12 cellular contexts compared by ENCODE assay signal in the genomic region with DNA sequence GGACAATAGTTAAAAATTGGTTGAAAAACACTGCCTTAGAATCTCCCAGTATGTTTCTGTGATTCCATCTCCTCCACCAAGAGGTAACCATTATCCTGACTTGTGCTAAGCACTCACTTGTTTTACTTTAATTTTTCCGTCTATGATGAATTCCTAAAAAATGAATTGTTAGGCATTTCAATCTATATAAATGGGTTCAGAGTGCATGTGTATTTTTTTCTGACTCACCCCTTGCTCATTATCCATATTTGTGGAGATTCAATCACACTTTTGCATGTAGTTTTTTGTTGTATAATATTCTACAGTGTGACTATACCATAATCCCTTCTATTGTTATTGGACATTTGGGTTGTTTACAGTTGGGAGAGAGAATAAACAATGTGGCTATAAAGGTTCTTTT. TPM values are rescaled to one million over a fixed set of nuclear protein-coding genes. Genes with fewer than 3 reads are reported as not detected.
DNase-seq lines count a peak whose midpoint lies in the region; TF ChIP-seq lines count a peak whose summit lies in the region.
"Had no signal": no experiment of that assay in that cellular context is flagged by ENCODE, and none has a peak within 500 bp of the region (broad histone marks: within the 10 kb centered on the region; RNA-seq: fewer than 3 reads in every experiment).

No MANE protein-coding gene starts in this region.

- H3K9me3 ChIP-seq in AG04450 (ENCODE audit: control insufficient read depth, insufficient read depth, low read length) (no peaks in the 10 kb centered on the region; the same call in 1 of the 2 replicates), HAP-1 (no peaks in the 10 kb centered on the region), mesenchymal stem cell (ENCODE audit: control insufficient read depth, low read length) (no peaks in the 10 kb centered on the region)
- H3K9me3 ChIP-seq: left lung, Peyer's patch, uterus had no signal

- H2AK5ac ChIP-seq in mesenchymal stem cell (ENCODE audit: low read length, severe bottlenecking) = no peak overlapping the region

- H3K18ac ChIP-seq in mesenchymal stem cell (ENCODE audit: low read depth in 1 of 2, low read length in 2 of 2) = no peak overlapping the region

- H3K27ac ChIP-seq in AG04450 (ENCODE audit: low read depth, low read length) = no peak overlapping the region
- H3K27ac ChIP-seq in mesenchymal stem cell (ENCODE audit: low read length, poor library complexity, severe bottlenecking) = no peak overlapping the region

- CTCF ChIA-PET in AG04450 (lab: Charles Lee) = interaction anchor here (1.4 kb wide), 1 partner anchor 85 kb away, joined by 7 read pairs; no protein-coding TSS in a partner anchor

- H3K23ac ChIP-seq in mesenchymal stem cell (ENCODE audit: low read length in 2 of 2) = no peak overlapping the region

- H3K9me3 Mint-ChIP-seq in activated T-helper 2 cell treated with anti-CD3 and anti-CD28 coated beads, Interferon-gamma antibody, Interleukin-2, Interleukin-4, amounts not matched to agents 10 μg/mL and 5 μg/mL and 100 μg/mL, durations not matched to agents 14 hours and 24 hours and 36 hours = no peaks in the 10 kb centered on the region

- H3K4me3 Mint-ChIP-seq in activated T-helper 2 cell treated with anti-CD3 and anti-CD28 coated beads, Interferon-gamma antibody, Interleukin-2, Interleukin-4, amounts not matched to agents 10 μg/mL and 5 μg/mL and 100 μg/mL, durations not matched to agents 14 hours and 24 hours and 36 hours (ENCODE audit: low read depth) = peak overlapping the region; percentile 73

- H3K27ac Mint-ChIP-seq in activated T-helper 2 cell treated with anti-CD3 and anti-CD28 coated beads, Interferon-gamma antibody, Interleukin-2, Interleukin-4, amounts not matched to agents 10 μg/mL and 5 μg/mL and 100 μg/mL, durations not matched to agents 14 hours and 24 hours and 36 hours = peak overlapping the region; percentile 41

- POLR2A ChIA-PET in AG04450 (lab: Yijun Ruan, JAX) = no interaction called here

- H3K36me3 ChIP-seq in HAP-1 (replicated peaks) (no peaks in the 10 kb centered on the region), mesenchymal stem cell (ENCODE audit: control insufficient read depth in 1 of 2, insufficient read depth in 2 of 2, low read depth in 1 of 2, low read length in 2 of 2) (no peaks in the 10 kb centered on the region)
- H3K36me3 ChIP-seq: left lung, Peyer's patch, uterus had no signal

- TF ChIP-seq CTCF in AG04450 (IDR thresholded peaks at IDR 0.05; ENCODE audit: low read depth, low read length) = no peak

- in situ Hi-C loops in HAP-1 (cut with MboI; ENCODE audit: low sequenced_read_pairs) = no loop called here

- H3K4me1 ChIP-seq in HAP-1 (peaks cover 26% of the 10 kb centered on the region), mesenchymal stem cell (ENCODE audit: control insufficient read depth, insufficient read depth, low read depth, low read length) (peaks cover under 1% of the 10 kb centered on the region)

- H3K4ac ChIP-seq in mesenchymal stem cell (ENCODE audit: low read depth in 1 of 2, low read length in 2 of 2) = no peak overlapping the region

- H3K79me1 ChIP-seq in mesenchymal stem cell (replicated peaks; ENCODE audit: low read length, poor library complexity, severe bottlenecking) = no peaks in the 10 kb centered on the region

- no peak overlapping the region for H4K91ac ChIP-seq in mesenchymal stem cell (ENCODE audit: low read length)

- no peak overlapping the region for H2AFZ ChIP-seq in mesenchymal stem cell (ENCODE audit: low read depth, low read length)

- DNase-seq in AG04450 (ENCODE audit: low read depth, low spot score) = no peak
- no peak for DNase-seq in HAP-1 (ENCODE audit: low spot score in 2 of 2)
- DNase-seq in activated T-helper 2 cell treated with anti-CD3 and anti-CD28 coated beads, Interferon-gamma antibody, Interleukin-2, Interleukin-4, amounts not matched to agents 10 μg/mL and 5 μg/mL and 100 μg/mL, durations not matched to agents 14 hours and 24 hours and 36 hours (ENCODE audit: low spot score) = no peak
- DNase-seq in mesenchymal stem cell = no peak
- no peak for DNase-seq in NCI-H1417 (lab: John Stamatoyannopoulos, UW)
- DNase-seq in kidney tubule cell (ENCODE audit: low spot score) = no peak
- no peak for DNase-seq in NCI-H345 (lab: John Stamatoyannopoulos, UW)
- DNase-seq in NCI-H526 treated with DMSO at 0.1 percent for 48 hours (lab: John Stamatoyannopoulos, UW) = no peak
- DNase-seq: left lung, MV-4-11, Peyer's patch, uterus had no signal

- H3K4me2 ChIP-seq in mesenchymal stem cell (ENCODE audit: low read length, poor library complexity, severe bottlenecking) = peak overlapping the region; percentile 52

- intact Hi-C loops in activated T-helper 2 cell treated with anti-CD3 and anti-CD28 coated beads, Interferon-gamma antibody, Interleukin-2, Interleukin-4, amounts not matched to agents 10 μg/mL and 5 μg/mL and 100 μg/mL, durations not matched to agents 14 hours and 24 hours and 36 hours (cut with micrococcal nuclease) = loop anchor here (5.0 kb wide), 1 partner anchor 51 kb away; no protein-coding TSS in a partner anchor

- H2BK15ac ChIP-seq in mesenchymal stem cell (ENCODE audit: low read depth, poor library complexity, severe bottlenecking) = no peak overlapping the region

- no peaks in the 10 kb centered on the region for H3K27me3 Mint-ChIP-seq in activated T-helper 2 cell treated with anti-CD3 and anti-CD28 coated beads, Interferon-gamma antibody, Interleukin-2, Interleukin-4, amounts not matched to agents 10 μg/mL and 5 μg/mL and 100 μg/mL, durations not matched to agents 14 hours and 24 hours and 36 hours (ENCODE audit: low read depth)

- H3K27me3 ChIP-seq in AG04450 (ENCODE audit: control insufficient read depth, insufficient read depth, low read length) (no peaks in the 10 kb centered on the region), HAP-1 (ENCODE audit: low read depth) (no peaks in the 10 kb centered on the region), mesenchymal stem cell (ENCODE audit: control insufficient read depth in 1 of 2, insufficient read depth in 1 of 2, low read length in 2 of 2) (no peaks in the 10 kb centered on the region)
- H3K27me3 ChIP-seq: left lung, Peyer's patch, uterus had no signal

- H3K4me3 ChIP-seq in AG04450 (ENCODE audit: low read depth, low read length) (peak overlapping the region; percentile 99; the same call in 1 of the 2 replicates), HAP-1 (peak overlapping the region; percentile 92), mesenchymal stem cell (ENCODE audit: insufficient read depth in 1 of 2, low read depth in 1 of 2, low read length in 2 of 2) (peak overlapping the region in 1 of 2 experiments; percentile 94)

- H3K4me1 Mint-ChIP-seq in activated T-helper 2 cell treated with anti-CD3 and anti-CD28 coated beads, Interferon-gamma antibody, Interleukin-2, Interleukin-4, amounts not matched to agents 10 μg/mL and 5 μg/mL and 100 μg/mL, durations not matched to agents 14 hours and 24 hours and 36 hours (ENCODE audit: low read depth) = peaks cover 32% of the 10 kb centered on the region

- H2BK5ac ChIP-seq in mesenchymal stem cell (ENCODE audit: low read depth, low read length, poor library complexity, severe bottlenecking) = no peak overlapping the region

- peaks cover 6% of the 10 kb centered on the region for H3K36me3 Mint-ChIP-seq in activated T-helper 2 cell treated with anti-CD3 and anti-CD28 coated beads, Interferon-gamma antibody, Interleukin-2, Interleukin-4, amounts not matched to agents 10 μg/mL and 5 μg/mL and 100 μg/mL, durations not matched to agents 14 hours and 24 hours and 36 hours (ENCODE audit: low read depth)

- no peak overlapping the region for H2BK12ac ChIP-seq in mesenchymal stem cell (ENCODE audit: low read length in 2 of 2)

- WGBS in mesenchymal stem cell = no CpG with 5 or more reads among the region's 1 CpG

- H3K9ac ChIP-seq in mesenchymal stem cell (ENCODE audit: low read length) = peak overlapping the region; percentile 94

- H4K8ac ChIP-seq in mesenchymal stem cell (ENCODE audit: low read length) = no peak overlapping the region

- no peak overlapping the region for H2BK120ac ChIP-seq in mesenchymal stem cell (ENCODE audit: low read depth, low read length)

- H3K14ac ChIP-seq in mesenchymal stem cell (ENCODE audit: low read length in 2 of 2) = no peak overlapping the region

RNA-seq across cellular contexts. Expression of gene NDUFB3, which starts 1.3 kb away (rescaled TPM):
- polyA plus RNA-seq in AG04450 (2011; rRNA removed) = 90.9 and 121 TPM in 2 replicates
- polyA minus RNA-seq in AG04450 (2011; rRNA and poly(A)+ RNA removed) = 12.4 and 18.2 TPM in 2 replicates
- total RNA-seq in activated T-helper 2 cell treated with anti-CD3 and anti-CD28 coated beads, Interferon-gamma antibody, Interleukin-2, Interleukin-4, amounts not matched to agents 10 μg/mL and 5 μg/mL and 100 μg/mL, durations not matched to agents 14 hours and 24 hours and 36 hours = 123 and 125 TPM in 2 replicates
- polyA plus RNA-seq in mesenchymal stem cell (2013, experiment 1 of 2) = 145 TPM
- polyA plus RNA-seq in mesenchymal stem cell (2013, experiment 2 of 2) = 144 TPM

RNA-seq across cellular contexts. Expression of gene HYCC2, which starts 1.6 kb away (rescaled TPM):
- 4.5 and 6.1 TPM in 2 replicates for polyA plus RNA-seq in AG04450 (2011; rRNA removed)
- 9.2 and 15.1 TPM in 2 replicates for polyA minus RNA-seq in AG04450 (2011; rRNA and poly(A)+ RNA removed)
- total RNA-seq in activated T-helper 2 cell treated with anti-CD3 and anti-CD28 coated beads, Interferon-gamma antibody, Interleukin-2, Interleukin-4, amounts not matched to agents 10 μg/mL and 5 μg/mL and 100 μg/mL, durations not matched to agents 14 hours and 24 hours and 36 hours = 20.1 and 23.8 TPM in 2 replicates
- 4.5 TPM for polyA plus RNA-seq in mesenchymal stem cell (2013, experiment 1 of 2)
- polyA plus RNA-seq in mesenchymal stem cell (2013, experiment 2 of 2) = 4.3 TPM

RNA-seq across cellular contexts. Expression of gene CFLAR, which starts 42.9 kb away (rescaled TPM):
- polyA plus RNA-seq in AG04450 (2011; rRNA removed) = 32.7 and 36.3 TPM in 2 replicates
- polyA minus RNA-seq in AG04450 (2011; rRNA and poly(A)+ RNA removed) = 69.2 and 71.5 TPM in 2 replicates
- 255 and 268 TPM in 2 replicates for total RNA-seq in activated T-helper 2 cell treated with anti-CD3 and anti-CD28 coated beads, Interferon-gamma antibody, Interleukin-2, Interleukin-4, amounts not matched to agents 10 μg/mL and 5 μg/mL and 100 μg/mL, durations not matched to agents 14 hours and 24 hours and 36 hours
- polyA plus RNA-seq in mesenchymal stem cell (2013, experiment 1 of 2) = 25.5 TPM
- polyA plus RNA-seq in mesenchymal stem cell (2013, experiment 2 of 2) = 25.2 TPM
